ENCODE assay signal across 1 cellular context in genomic region chr2:58414506-58414905, GRCh38.
TF ChIP-seq lines count a peak whose summit lies in the region.

No MANE protein-coding gene starts in this region.

TF ChIP-seq in A549, 52 proteins besides CTCF, POLR2A, EP300 and RAD21 (continued from another document):
- no peak for TF ChIP-seq USF2 (IDR thresholded peaks at IDR 0.05)
- TF ChIP-seq PHF8 (IDR thresholded peaks at IDR 0.05; ENCODE audit: borderline replicate concordance, low read depth) = no peak
